ENCODE assay signal across 7 cellular contexts in genomic region chr20:39112196-39112743, GRCh38.
A peak's percentile ranks its signal among the peaks of the same experiment; 100 is the strongest.
DNase-seq lines count a peak whose midpoint lies in the region; ATAC-seq and TF ChIP-seq lines count a peak whose summit lies in the region.

No MANE protein-coding gene starts in this region.

- no peak overlapping the region for H3K27ac ChIP-seq in lower lobe of right lung

- no peaks in the 10 kb centered on the region for H3K9me3 ChIP-seq in lower lobe of right lung

- in situ Hi-C loops in G401 (cut with HindIII; ENCODE audit: low sequenced_read_pairs): no loop called here

- no peaks in the 10 kb centered on the region for H3K36me3 ChIP-seq in lower lobe of right lung

- intact Hi-C loops in lower lobe of right lung (cut with DNase I): no loop called here

- ATAC-seq in HG03439 (IDR thresholded peaks at IDR 0.05; ENCODE audit: unreplicated experiment) (peak; percentile 51), lower lobe of right lung (peak; percentile 67 to 73), omental fat pad (ENCODE audit: low FRiP score) (no peak)

- no peaks in the 10 kb centered on the region for H3K4me1 ChIP-seq in lower lobe of right lung

- peak; percentile 51 for TF ChIP-seq CTCF in lower lobe of right lung (IDR thresholded peaks at IDR 0.05)
- TF ChIP-seq CTCF in omental fat pad (IDR thresholded peaks at IDR 0.05): no peak

- no peak overlapping the region for H3K4me3 ChIP-seq in lower lobe of right lung

- H3K27me3 ChIP-seq in lower lobe of right lung (ENCODE audit: low read depth): peaks cover 38% of the 10 kb centered on the region

- DNase-seq in G401 (ENCODE audit: low spot score) (peak; percentile 34), NCI-H82 (lab: John Stamatoyannopoulos, UW) (peak; percentile 80), dermis blood vessel endothelial cell (peak; percentile 72), lower lobe of right lung (no peak), T-helper 1 cell (no peak), omental fat pad (ENCODE audit: low spot score) (no peak)

Comparison
In these comparisons a context has a peak if more than half of its experiments do, and no peak if none do; other contexts are left out.
1. DNase-seq: peak in G401 (single experiment), NCI-H82 (single experiment) and dermis blood vessel endothelial cell (single experiment); none in lower lobe of right lung (single experiment), T-helper 1 cell (0 of 5) and omental fat pad (single experiment).